ENCODE assay signal across 17 cellular contexts in the genomic region with DNA sequence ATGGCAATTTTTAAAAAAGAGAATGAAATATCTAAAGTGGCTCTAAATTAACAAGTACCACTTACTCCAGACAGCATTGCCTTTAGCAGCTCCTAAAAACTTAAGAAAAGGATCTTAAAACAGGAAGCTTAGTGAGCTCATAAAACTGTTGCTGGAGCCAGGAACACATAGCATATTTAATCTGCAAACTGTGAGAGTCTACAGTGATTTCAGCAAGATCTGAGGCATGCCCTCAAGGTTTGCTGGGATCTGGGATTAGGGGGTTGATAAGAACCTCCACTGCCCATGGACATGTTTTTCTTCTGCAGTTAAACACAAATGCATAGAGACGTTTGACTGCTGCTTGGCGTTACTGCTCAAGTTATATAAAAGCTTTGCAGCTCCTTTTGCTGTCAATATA. TPM values are rescaled to one million over a fixed set of nuclear protein-coding genes. Genes with fewer than 3 reads are reported as not detected.
DNase-seq lines count a peak whose midpoint lies in the region; ATAC-seq and TF ChIP-seq lines count a peak whose summit lies in the region.
"Had no signal": no experiment of that assay in that cellular context is flagged by ENCODE, and none has a peak within 500 bp of the region (broad histone marks: within the 10 kb centered on the region; RNA-seq: fewer than 3 reads in every experiment).

No MANE protein-coding gene starts in this region.

- H2BK5ac ChIP-seq in mesenchymal stem cell (ENCODE audit: low read depth, low read length, poor library complexity, severe bottlenecking): no peak overlapping the region

- dilution Hi-C loops in mammary epithelial cell (cut with HindIII; ENCODE audit: low sequenced_read_pairs): loop anchor here (5.0 to 25.0 kb wide), 2 partner anchors 76 to 246 kb away; no protein-coding TSS in a partner anchor

- no peaks in the 10 kb centered on the region; the same call in 1 of the 2 replicates for H3K36me3 ChIP-seq in HUES64 (ENCODE audit: insufficient read depth, low read length)
- no peaks in the 10 kb centered on the region for H3K36me3 ChIP-seq in mammary epithelial cell (ENCODE audit: insufficient read depth, low read length)
- peaks cover 0 to 9% of the 10 kb centered on the region in 2 experiments for H3K36me3 ChIP-seq in mesenchymal stem cell (ENCODE audit: control insufficient read depth in 1 of 2, insufficient read depth in 2 of 2, low read depth in 1 of 2, low read length in 2 of 2)
- H3K36me3 ChIP-seq in uterus: no peaks in the 10 kb centered on the region
- H3K36me3 ChIP-seq: cardiac muscle cell, upper lobe of right lung had no signal

- H4K8ac ChIP-seq in mesenchymal stem cell (ENCODE audit: low read length): no peak overlapping the region

- intact Hi-C loops in mammary epithelial cell (cut with micrococcal nuclease): loop anchor here (2.0 to 10.0 kb wide), 4 partner anchors 34 to 602 kb away; no protein-coding TSS in a partner anchor
- intact Hi-C loops in uterus (cut with DNase I; ENCODE audit: low total_unique reads): no loop called here

- H3K4me2 ChIP-seq in mammary epithelial cell (ENCODE audit: insufficient read depth, low read depth, low read length): peak overlapping the region; percentile 92
- H3K4me2 ChIP-seq in mesenchymal stem cell (ENCODE audit: low read length, poor library complexity, severe bottlenecking): no peak overlapping the region

- H3K9ac ChIP-seq in HUES64 (ENCODE audit: low read depth, low read length): no peak overlapping the region
- H3K9ac ChIP-seq in mammary epithelial cell (ENCODE audit: insufficient read depth, low read length): peak overlapping the region; percentile 68
- H3K9ac ChIP-seq in mesenchymal stem cell (ENCODE audit: low read length): peak overlapping the region; percentile 93

- no peak for ATAC-seq in GM18502 (IDR thresholded peaks at IDR 0.05; ENCODE audit: poor library complexity, unreplicated experiment)
- ATAC-seq: upper lobe of right lung, WTC11 had no signal

- H3K4me3 ChIP-seq in HUES64 (ENCODE audit: low read length): peak overlapping the region; percentile 92; the same call in 1 of the 2 replicates
- peak overlapping the region in 1 of 3 experiments; percentile 8 for H3K4me3 ChIP-seq in mammary epithelial cell (replicated peaks in 1 of 3; ENCODE audit: insufficient read depth in 1 of 3, low read depth in 2 of 3, low read length in 3 of 3)
- peak overlapping the region in 1 of 2 experiments; percentile 95 for H3K4me3 ChIP-seq in mesenchymal stem cell (ENCODE audit: insufficient read depth in 1 of 2, low read depth in 1 of 2, low read length in 2 of 2)
- no peak overlapping the region for H3K4me3 ChIP-seq in uterus
- H3K4me3 ChIP-seq: cardiac muscle cell, upper lobe of right lung had no signal

- H3K79me1 ChIP-seq in mesenchymal stem cell (replicated peaks; ENCODE audit: low read length, poor library complexity, severe bottlenecking): peaks cover 12% of the 10 kb centered on the region

- H3K18ac ChIP-seq in mesenchymal stem cell (ENCODE audit: low read depth in 1 of 2, low read length in 2 of 2): no peak overlapping the region

- H3K4ac ChIP-seq in mesenchymal stem cell (ENCODE audit: low read depth in 1 of 2, low read length in 2 of 2): no peak overlapping the region

- no peak overlapping the region for H2BK12ac ChIP-seq in mesenchymal stem cell (ENCODE audit: low read length in 2 of 2)

- no peak overlapping the region for H2BK120ac ChIP-seq in mesenchymal stem cell (ENCODE audit: low read depth, low read length)

- no peak overlapping the region for H4K91ac ChIP-seq in mesenchymal stem cell (ENCODE audit: low read length)

- DNase-seq in mammary epithelial cell (peak; percentile 29), mesenchymal stem cell (peak; percentile 26), uterus (no peak), SKM-1 treated with dmso at 0.1 percent for 144 hours (lab: John Stamatoyannopoulos, UW; ENCODE audit: unreplicated experiment) (no peak), GM19240 (ENCODE audit: insufficient read length, low spot score) (no peak), COR-L47 (lab: John Stamatoyannopoulos, UW) (no peak)
- DNase-seq: activated gamma-delta T cell; effector memory CD4-positive, alpha-beta T cell; KBM-7; NCI-H1417 treated with DMSO at 0.1 percent for 48 hours; stimulated activated CD4-positive, alpha-beta T cell treated with anti-CD3 and anti-CD28 coated beads, Interleukin-4, amount 100 ng/mL, for 1 hour; upper lobe of right lung had no signal

- 36% methylated on average over 2 of the region's 2 CpGs for WGBS in HUES64
- WGBS in mammary epithelial cell (ENCODE audit: low coverage, missing lambda C conversion rate): 5% methylated on average over 2 of the region's 2 CpGs
- WGBS in mesenchymal stem cell: 41% methylated on average over 2 of the region's 2 CpGs

- H2BK15ac ChIP-seq in mesenchymal stem cell (ENCODE audit: low read depth, poor library complexity, severe bottlenecking): no peak overlapping the region

- no peak overlapping the region for H2AFZ ChIP-seq in mammary epithelial cell (ENCODE audit: low read depth, low read length)
- H2AFZ ChIP-seq in mesenchymal stem cell (ENCODE audit: low read depth, low read length): no peak overlapping the region

- TF ChIP-seq CTCF in mammary epithelial cell (conservative IDR thresholded peaks at IDR 0.05 in 1 of 2, IDR thresholded peaks at IDR 0.05 in 1 of 2; ENCODE audit: extremely low read depth in 1 of 2, insufficient read depth in 1 of 2, low read depth in 1 of 2, low read length in 2 of 2): no peak
- TF ChIP-seq CTCF in uterus (IDR thresholded peaks at IDR 0.05): no peak

- peaks cover 81% of the 10 kb centered on the region for H3K79me2 ChIP-seq in mammary epithelial cell (ENCODE audit: insufficient read depth, low read length)

- no peak overlapping the region for H3K14ac ChIP-seq in mesenchymal stem cell (ENCODE audit: low read length in 2 of 2)

- CTCF ChIA-PET in mammary epithelial cell (lab: Charles Lee; ENCODE audit: low non-redundant PET): interaction anchor here (0.6 kb wide), 1 partner anchor 117 kb away, joined by 14 read pairs; no protein-coding TSS in a partner anchor

- H4K20me1 ChIP-seq in mammary epithelial cell (ENCODE audit: insufficient read depth, low read length): no peaks in the 10 kb centered on the region

- peak overlapping the region; percentile 36 for H2AK5ac ChIP-seq in mesenchymal stem cell (ENCODE audit: low read length, severe bottlenecking)

- H3K27ac ChIP-seq in HUES64 (ENCODE audit: low read depth, low read length) (no peak overlapping the region), mammary epithelial cell (ENCODE audit: insufficient read depth, low read depth, low read length) (peak overlapping the region; percentile 59), mesenchymal stem cell (ENCODE audit: low read length, poor library complexity, severe bottlenecking) (peak overlapping the region; percentile 9), uterus (peak overlapping the region; percentile 38 to 95)
- H3K27ac ChIP-seq: cardiac muscle cell, upper lobe of right lung had no signal

- no peak overlapping the region for H3K23ac ChIP-seq in mesenchymal stem cell (ENCODE audit: low read length in 2 of 2)

- no peaks in the 10 kb centered on the region for H3K27me3 ChIP-seq in HUES64 (ENCODE audit: insufficient read depth, low read length)
- no peaks in the 10 kb centered on the region for H3K27me3 ChIP-seq in mammary epithelial cell (ENCODE audit: insufficient read depth, low read length)
- H3K27me3 ChIP-seq in mesenchymal stem cell (ENCODE audit: control insufficient read depth in 1 of 2, insufficient read depth in 1 of 2, low read length in 2 of 2): peaks cover 0 to 6% of the 10 kb centered on the region in 2 experiments
- no peaks in the 10 kb centered on the region for H3K27me3 ChIP-seq in uterus
- H3K27me3 ChIP-seq: cardiac muscle cell had no signal

- H3K9me3 ChIP-seq in HUES64 (ENCODE audit: insufficient read depth, low read depth, low read length) (no peaks in the 10 kb centered on the region), mammary epithelial cell (replicated peaks; ENCODE audit: insufficient read depth, low read length) (no peaks in the 10 kb centered on the region), mesenchymal stem cell (ENCODE audit: control insufficient read depth, low read length) (no peaks in the 10 kb centered on the region), uterus (no peaks in the 10 kb centered on the region)
- H3K9me3 ChIP-seq: upper lobe of right lung had no signal

- BruUV-seq in mammary epithelial cell (replicated peaks; lab: Mats Ljungman, UMichigan): no TSS peak

- in situ Hi-C loops in mammary epithelial cell (cut with MboI; ENCODE audit: low sequenced_read_pairs in 2 of 2): loop anchor here in 1 of 2 donors (25.0 kb wide), 2 partner anchors 246 to 454 kb away; no protein-coding TSS in a partner anchor

- no peak for TF ChIP-seq POLR2A in uterus (IDR thresholded peaks at IDR 0.05)

- H3K4me1 ChIP-seq in HUES64 (ENCODE audit: insufficient read depth, low read length): peaks cover 70% of the 10 kb centered on the region
- peaks cover 43% of the 10 kb centered on the region for H3K4me1 ChIP-seq in mammary epithelial cell (ENCODE audit: insufficient read depth, low read length)
- H3K4me1 ChIP-seq in mesenchymal stem cell (ENCODE audit: control insufficient read depth, insufficient read depth, low read depth, low read length): peaks cover 8% of the 10 kb centered on the region
- peaks cover 0 to 7% of the 10 kb centered on the region in 2 donors for H3K4me1 ChIP-seq in uterus

RNA-seq across cellular contexts. Expression of gene GLI3, which starts 3.8 kb away (rescaled TPM):
- polyA plus RNA-seq in HUES64 (2013, experiment 1 of 2): 20.6 TPM
- 24.7 TPM for polyA plus RNA-seq in HUES64 (2013, experiment 2 of 2)
- total RNA-seq in mammary epithelial cell (10 to 100 TPM in 1 of 2 donors, 1 to 10 TPM in 1; 6.3 to 26.2 TPM), uterus (100 to 1,000 TPM in 1 of 4 donors, 10 to 100 TPM in 3; 16.5 to 105 (median 22.6) TPM)
- 4.3 TPM for polyA plus RNA-seq in mammary epithelial cell
- polyA minus RNA-seq in mammary epithelial cell: 44.0 TPM
- polyA plus RNA-seq in mesenchymal stem cell (2013, experiment 1 of 2): 10.2 TPM
- 10.0 TPM for polyA plus RNA-seq in mesenchymal stem cell (2013, experiment 2 of 2)
- total RNA-seq: OCI-LY7 had no signal

Comparison
In these comparisons a context has a peak if more than half of its experiments do, and no peak if none do; other contexts are left out.
1. DNase-seq: peak in mammary epithelial cell (single experiment) and mesenchymal stem cell (single experiment); none in uterus (0 of 2), SKM-1 treated with dmso at 0.1 percent for 144 hours (single experiment), GM19240 (single experiment) and COR-L47 (single experiment).